ENCODE assay signal across 16 cellular contexts in the genomic region with DNA sequence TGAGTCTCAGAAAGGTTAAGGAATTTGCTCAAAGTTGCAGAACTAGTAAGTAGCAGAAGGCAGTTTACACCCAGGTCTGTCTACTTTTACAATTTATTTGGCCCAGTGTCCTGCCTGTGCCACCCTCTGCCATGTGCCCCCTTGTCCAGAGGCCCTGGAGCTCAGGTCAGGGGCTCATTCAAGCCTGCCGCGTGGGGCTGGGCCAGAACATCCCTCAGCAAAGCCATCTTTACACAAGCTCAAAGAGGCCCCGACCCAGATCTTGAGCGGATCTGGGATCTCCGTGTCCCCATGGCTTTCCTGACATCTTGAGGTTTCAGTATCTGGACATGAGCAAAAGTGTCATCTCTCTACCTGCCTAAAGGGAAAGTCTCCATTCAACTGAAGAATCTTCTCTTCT.
"Had no signal": no experiment of that assay in that cellular context is flagged by ENCODE, and none has a peak within 500 bp of the region (broad histone marks: within the 10 kb centered on the region; RNA-seq: fewer than 3 reads in every experiment).

No MANE protein-coding gene starts in this region.

- H3K4me3 ChIP-seq: suprapubic skin, thyroid gland had no signal

- H3K36me3 ChIP-seq: suprapubic skin, thyroid gland had no signal

- H3K4me1 ChIP-seq: foreskin keratinocyte, suprapubic skin, thyroid gland had no signal

- ATAC-seq: effector memory CD8-positive, alpha-beta T cell; foreskin keratinocyte; left cardiac atrium; left ventricle myocardium superior; right cardiac atrium; stimulated activated naive CD8-positive, alpha-beta T cell treated with anti-CD3 and anti-CD28 coated beads, Interleukin-15, Interleukin-2, amounts not matched to agents 100 U/mL and 50 U/mL, for 24 hours had no signal

- DNase-seq: central memory CD4-positive, alpha-beta T cell; effector memory CD8-positive, alpha-beta T cell; foreskin keratinocyte; immature natural killer cell; kidney; left cardiac atrium; left ventricle myocardium superior; mesendoderm; naive B cell; occipital lobe; right cardiac atrium; small intestine; stimulated activated CD4-positive, alpha-beta T cell treated with anti-CD3 and anti-CD28 coated beads, Interleukin-12 subunit alpha, Interleukin-12 subunit beta, amount 100 ng/mL, for 4 hours; stimulated activated naive CD8-positive, alpha-beta T cell treated with anti-CD3 and anti-CD28 coated beads, Interleukin-15, Interleukin-2, amounts not matched to agents 100 U/mL and 50 U/mL, for 24 hours; thyroid gland had no signal

- H3K27me3 ChIP-seq: foreskin keratinocyte, thyroid gland had no signal

- H3K9me3 ChIP-seq: suprapubic skin, thyroid gland had no signal

- H3K27ac ChIP-seq: foreskin keratinocyte, suprapubic skin, thyroid gland had no signal
